ENCODE assay signal across 10 cellular contexts in the genomic region with DNA sequence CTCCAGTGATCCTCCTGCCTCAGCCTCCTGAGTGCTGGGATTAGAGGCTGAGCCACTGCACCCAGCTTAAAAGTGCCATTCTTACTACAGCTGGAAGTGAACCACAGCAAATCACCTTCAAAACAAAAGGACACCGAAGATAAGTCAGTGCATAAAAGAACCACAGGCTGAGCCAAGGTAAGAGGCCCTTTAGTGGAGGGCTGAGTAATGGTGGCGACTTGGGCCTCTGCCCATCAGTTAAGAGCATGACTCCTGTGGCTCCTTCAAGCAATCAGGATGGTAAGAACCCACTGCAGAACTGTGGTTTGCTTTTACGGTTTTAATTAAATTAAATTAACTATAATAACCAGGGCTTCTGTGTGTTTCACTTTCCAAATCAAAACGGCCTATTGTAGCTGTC.
DNase-seq lines count a peak whose midpoint lies in the region; ATAC-seq, FAIRE-seq and TF ChIP-seq lines count a peak whose summit lies in the region.
"Had no signal": no experiment of that assay in that cellular context is flagged by ENCODE, and none has a peak within 500 bp of the region (broad histone marks: within the 10 kb centered on the region; RNA-seq: fewer than 3 reads in every experiment).

No MANE protein-coding gene starts in this region.

- H3K4me3 Mint-ChIP-seq in astrocyte (ENCODE audit: unreplicated experiment), result no peak overlapping the region
- no peak overlapping the region for H3K4me3 Mint-ChIP-seq in mesothelial cell of epicardium

- FAIRE-seq in astrocyte (lab: Jason Lieb, UNC), result no peak

- H3K9me2 ChIP-seq in Karpas-422 (replicated peaks; ENCODE audit: insufficient read depth, low read length), result no peaks in the 10 kb centered on the region

- ATAC-seq in GM19395 (IDR thresholded peaks at IDR 0.05; ENCODE audit: unreplicated experiment) (no peak), GM19452 (IDR thresholded peaks at IDR 0.05; ENCODE audit: unreplicated experiment) (no peak)
- ATAC-seq: heart left ventricle, psoas muscle had no signal

- no peaks in the 10 kb centered on the region for H3K9me3 Mint-ChIP-seq in astrocyte (ENCODE audit: unreplicated experiment)
- H3K9me3 Mint-ChIP-seq in mesothelial cell of epicardium, result no peaks in the 10 kb centered on the region

- H4K20me1 ChIP-seq in astrocyte (ENCODE audit: insufficient read depth, low read length), result no peaks in the 10 kb centered on the region
- 0 out of 2 replicates have a peak, but pooled peaks cover 3% of the 10 kb centered on the region for H4K20me1 ChIP-seq in Karpas-422 (ENCODE audit: insufficient read depth, low read depth, low read length)

- no peak overlapping the region for H3K27ac ChIP-seq in astrocyte (ENCODE audit: low read depth, low read length)
- H3K27ac ChIP-seq in Karpas-422 (ENCODE audit: low read length), result no peak overlapping the region
- H3K27ac ChIP-seq: psoas muscle had no signal

- no peaks in the 10 kb centered on the region for H3K79me2 ChIP-seq in astrocyte (ENCODE audit: insufficient read depth, low read length)
- H3K79me2 ChIP-seq in Karpas-422 (ENCODE audit: low read length), result no peaks in the 10 kb centered on the region

- H3K36me3 Mint-ChIP-seq in astrocyte (ENCODE audit: low read depth, unreplicated experiment) (no peaks in the 10 kb centered on the region), mesothelial cell of epicardium (no peaks in the 10 kb centered on the region)

- no peak overlapping the region for H3K4me3 ChIP-seq in astrocyte (ENCODE audit: insufficient read depth, low read depth, low read length)
- no peak overlapping the region for H3K4me3 ChIP-seq in Karpas-422 (ENCODE audit: low read length)
- H3K4me3 ChIP-seq: heart left ventricle, psoas muscle had no signal

- H3K27me3 Mint-ChIP-seq in astrocyte (ENCODE audit: low read depth, unreplicated experiment) (peaks cover 47% of the 10 kb centered on the region), mesothelial cell of epicardium (ENCODE audit: low read depth) (peaks cover 4% of the 10 kb centered on the region)

- DNase-seq in Caki2 (ENCODE audit: low read depth), result peak; percentile 4
- DNase-seq in HT-29 (ENCODE audit: low spot score), result peak; percentile 78
- peak; percentile 95 for DNase-seq in astrocyte (ENCODE audit: low read depth)
- peak in 1 of 2 experiments; percentile 61 for DNase-seq in mesothelial cell of epicardium (ENCODE audit: low spot score in 2 of 2, unreplicated experiment in 2 of 2)
- no peak for DNase-seq in Karpas-422
- DNase-seq: HCEC 1CT, psoas muscle had no signal

- H3K4me1 ChIP-seq in astrocyte (ENCODE audit: insufficient read depth, low read length), result peaks cover 32% of the 10 kb centered on the region
- no peaks in the 10 kb centered on the region for H3K4me1 ChIP-seq in Karpas-422 (ENCODE audit: low read length)

- peak overlapping the region; percentile 49 for H3K4me2 ChIP-seq in astrocyte (ENCODE audit: low read length)
- no peak overlapping the region for H3K4me2 ChIP-seq in Karpas-422 (ENCODE audit: low read depth, low read length, poor library complexity, severe bottlenecking)

- peaks cover 16% of the 10 kb centered on the region for H3K27me3 ChIP-seq in astrocyte (ENCODE audit: insufficient read depth, low read length)
- H3K27me3 ChIP-seq in Karpas-422 (ENCODE audit: low read length), result no peaks in the 10 kb centered on the region

- H3K9me3 ChIP-seq in astrocyte (ENCODE audit: insufficient read depth, low read depth, low read length), result no peaks in the 10 kb centered on the region
- no peaks in the 10 kb centered on the region for H3K9me3 ChIP-seq in Karpas-422 (ENCODE audit: low read length)
- H3K9me3 ChIP-seq: heart left ventricle, psoas muscle had no signal

- TF ChIP-seq CTCF in astrocyte (IDR thresholded peaks at IDR 0.05; ENCODE audit: insufficient read depth, low read depth, low read length), result no peak
- TF ChIP-seq CTCF in mesothelial cell of epicardium (IDR thresholded peaks at IDR 0.05; ENCODE audit: unreplicated experiment), result no peak

- in situ Hi-C loops in Caki2 (cut with HindIII; ENCODE audit: low pct_unique_long_range_greater_than_20kb, low sequenced_read_pairs), result no loop called here

- H3K9ac ChIP-seq in astrocyte (ENCODE audit: low read length) (no peak overlapping the region), Karpas-422 (ENCODE audit: low read length) (no peak overlapping the region)

- H2AFZ ChIP-seq in astrocyte (ENCODE audit: low read depth, low read length) (no peak overlapping the region), Karpas-422 (ENCODE audit: low read length) (no peak overlapping the region)

- peaks cover 32% of the 10 kb centered on the region for H3K4me1 Mint-ChIP-seq in astrocyte (ENCODE audit: low read depth, unreplicated experiment)
- H3K4me1 Mint-ChIP-seq in mesothelial cell of epicardium, result peaks cover 87% of the 10 kb centered on the region

- no peak overlapping the region for H3K27ac Mint-ChIP-seq in astrocyte (ENCODE audit: unreplicated experiment)
- peak overlapping the region; percentile 94 for H3K27ac Mint-ChIP-seq in mesothelial cell of epicardium

- H3K36me3 ChIP-seq in astrocyte (ENCODE audit: insufficient read depth, low read length) (no peaks in the 10 kb centered on the region), Karpas-422 (ENCODE audit: insufficient read depth, low read length) (no peaks in the 10 kb centered on the region)
- H3K36me3 ChIP-seq: heart left ventricle had no signal
